In the genomic region with DNA sequence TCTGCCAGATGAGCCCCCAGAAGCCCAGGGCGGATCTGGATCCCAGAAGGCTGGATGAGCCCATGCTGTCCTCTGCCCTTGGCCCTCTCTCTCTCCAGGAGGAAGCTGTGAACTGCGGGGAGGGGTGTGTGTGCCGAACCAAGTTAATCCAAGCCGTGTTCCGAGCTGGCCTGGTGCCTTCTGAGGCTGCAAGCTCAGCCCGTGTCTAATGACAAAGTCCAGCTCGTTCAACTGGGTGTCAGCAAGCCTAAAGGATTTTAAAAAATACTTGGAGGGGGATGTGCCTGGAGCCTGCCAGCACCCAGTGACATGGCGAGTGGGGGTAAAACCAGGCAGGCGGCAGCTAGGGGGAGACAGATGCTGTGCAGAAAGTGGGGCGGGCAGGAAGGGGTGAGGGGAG, we compare ENCODE assay signal across 1 cellular context.
TF ChIP-seq lines count a peak whose summit lies in the region.

No MANE protein-coding gene starts in this region.

TF ChIP-seq in K562, 482 proteins besides CTCF, POLR2A, EP300 and RAD21:
- TF ChIP-seq, protein P1, sequence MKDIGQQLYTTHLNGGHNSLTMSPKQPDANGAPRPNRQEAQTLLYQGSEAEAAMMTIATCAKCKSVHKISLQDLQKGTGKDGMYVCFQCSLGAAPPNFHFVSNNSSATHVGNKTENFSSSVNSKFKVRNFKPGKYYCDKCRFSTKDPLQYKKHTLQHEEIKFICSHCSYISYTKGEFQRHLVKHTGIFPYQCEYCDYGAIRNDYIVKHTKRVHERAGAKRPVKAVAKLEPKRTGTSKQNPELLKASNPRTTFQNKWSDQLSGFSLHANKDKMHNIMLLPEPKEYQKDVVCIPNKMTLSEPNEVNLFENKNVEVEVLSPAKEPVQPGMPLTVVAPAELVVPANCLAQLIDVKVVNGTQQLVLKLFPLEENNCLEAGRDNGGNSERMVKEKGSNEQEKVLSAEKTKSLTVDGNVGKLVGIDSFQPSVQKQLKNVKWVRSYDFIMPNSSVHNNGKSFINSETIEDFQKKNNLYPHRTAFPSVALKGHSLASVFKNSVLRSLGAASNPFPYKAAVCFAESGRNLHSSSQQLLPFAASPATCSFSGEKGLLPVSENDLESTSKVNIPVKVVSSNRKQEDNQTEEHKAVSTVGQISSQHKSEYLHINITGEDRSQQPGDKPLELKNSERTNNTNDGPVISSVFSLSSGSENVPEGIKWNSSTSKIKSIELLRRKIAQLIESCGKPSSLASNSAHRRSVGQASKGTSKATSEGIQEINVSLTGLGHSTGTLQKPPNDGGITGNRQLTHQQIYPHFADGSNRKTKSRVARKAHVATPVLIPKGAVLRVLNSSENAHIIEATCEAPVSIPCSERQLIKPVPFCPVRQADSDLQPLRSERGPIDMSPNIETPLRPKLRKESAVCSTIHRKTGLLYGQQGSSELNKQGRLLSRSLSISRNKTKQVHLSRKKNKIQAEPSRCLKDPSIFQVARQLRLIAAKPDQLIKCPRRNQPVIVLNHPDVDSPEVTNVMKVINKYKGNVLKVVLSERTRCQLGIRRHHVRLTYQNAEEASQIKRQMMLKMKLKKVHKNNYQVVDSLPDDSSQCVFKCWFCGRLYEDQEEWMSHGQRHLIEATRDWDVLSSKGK (CRISPR knock-in tag; IDR thresholded peaks at IDR 0.05): no peak
- TF ChIP-seq PRPF4 (IDR thresholded peaks at IDR 0.05; ENCODE audit: insufficient read depth, low read depth, low read length, poor library complexity, severe bottlenecking) (no peak), POLR2G (IDR thresholded peaks at IDR 0.05; ENCODE audit: low read depth, low read length) (0 out of 2 replicates have a peak, but pooled peaks have one; percentile 28), RBFOX2 (IDR thresholded peaks at IDR 0.05; ENCODE audit: low read depth, low read length) (0 out of 2 replicates have a peak, but pooled peaks have one; percentile 31), ZNF436 (CRISPR knock-in tag; IDR thresholded peaks at IDR 0.05) (no peak), U2AF1 (optimal IDR thresholded peaks at IDR 0.05; ENCODE audit: low read depth, low read length) (no peak), SMARCA5 (IDR thresholded peaks at IDR 0.05) (no peak)
